In the genomic region with DNA sequence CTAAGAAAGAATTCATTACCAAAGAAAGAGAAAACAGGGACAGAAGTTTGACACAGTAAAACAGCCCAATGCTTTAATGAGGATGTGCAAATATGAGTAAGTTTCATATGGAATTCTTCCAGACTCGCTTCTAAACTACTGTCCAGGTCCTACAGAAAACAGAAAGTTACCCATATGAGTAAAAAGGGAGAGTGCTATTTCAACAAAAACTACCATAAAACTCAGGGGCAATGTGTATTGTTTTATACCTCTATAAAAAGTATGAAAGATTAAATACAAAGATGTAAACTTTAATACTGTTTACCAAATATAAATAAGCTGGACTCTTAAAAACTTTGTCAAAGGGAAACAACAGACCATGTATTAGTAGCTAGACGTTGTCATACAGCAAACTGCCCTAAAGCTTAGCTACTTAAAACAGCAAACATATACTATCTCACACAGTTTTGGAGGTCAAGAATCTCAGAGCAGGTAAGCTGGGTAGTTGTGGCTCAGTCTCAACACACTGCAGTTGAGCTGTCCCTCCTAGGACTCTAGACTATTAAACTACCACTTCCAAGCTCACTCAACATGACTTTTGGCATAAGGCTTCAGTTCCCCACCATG, we compare ENCODE assay signal across 22 cellular contexts.
DNase-seq lines count a peak whose midpoint lies in the region; ATAC-seq, FAIRE-seq and TF ChIP-seq lines count a peak whose summit lies in the region.
"Had no signal": no experiment of that assay in that cellular context is flagged by ENCODE, and none has a peak within 500 bp of the region (broad histone marks: within the 10 kb centered on the region; RNA-seq: fewer than 3 reads in every experiment).

No MANE protein-coding gene starts in this region.

- no peaks in the 10 kb centered on the region for H3K36me3 Mint-ChIP-seq in astrocyte (ENCODE audit: low read depth, unreplicated experiment)

- intact Hi-C loops in left colon (cut with DNase I, micrococcal nuclease), result no loop called here
- intact Hi-C loops in head of caudate nucleus (cut with DNase I), result no loop called here

- in situ Hi-C loops in GM23248 (cut with MboI), result no loop called here

- TF ChIP-seq CTCF in LNCaP clone FGC (IDR thresholded peaks at IDR 0.05; ENCODE audit: control insufficient read depth, extremely low read depth, insufficient read depth), result no peak
- TF ChIP-seq CTCF in astrocyte (IDR thresholded peaks at IDR 0.05; ENCODE audit: insufficient read depth, low read depth, low read length), result no peak
- no peak for TF ChIP-seq CTCF in right atrium auricular region (IDR thresholded peaks at IDR 0.05)

- H3K4me2 ChIP-seq in GM23248 (ENCODE audit: unreplicated experiment), result no peak overlapping the region
- H3K4me2 ChIP-seq in astrocyte (ENCODE audit: low read length), result no peak overlapping the region

- no peaks in the 10 kb centered on the region for H4K20me1 ChIP-seq in GM23248 (ENCODE audit: insufficient read depth)
- H4K20me1 ChIP-seq in astrocyte (ENCODE audit: insufficient read depth, low read length), result no peaks in the 10 kb centered on the region

- H3K4me1 ChIP-seq in GM23248 (ENCODE audit: insufficient read depth) (peaks cover 24% of the 10 kb centered on the region), astrocyte (ENCODE audit: insufficient read depth, low read length) (peaks cover 7% of the 10 kb centered on the region), right atrium auricular region (peaks cover 0 to 3% of the 10 kb centered on the region in 2 donors)
- H3K4me1 ChIP-seq: Peyer's patch, SJCRH30 had no signal

- no peaks in the 10 kb centered on the region for H3K9me3 ChIP-seq in GM23248 (ENCODE audit: low read depth)
- no peaks in the 10 kb centered on the region for H3K9me3 ChIP-seq in astrocyte (ENCODE audit: insufficient read depth, low read depth, low read length)
- H3K9me3 ChIP-seq in right atrium auricular region, result no peaks in the 10 kb centered on the region
- H3K9me3 ChIP-seq: Peyer's patch, SJCRH30 had no signal

- peak; percentile 78 for ATAC-seq in left colon

- peak; percentile 26 for FAIRE-seq in astrocyte (lab: Jason Lieb, UNC)
- FAIRE-seq: GM18507, H1 had no signal

- peak; percentile 1 for DNase-seq in GM23248
- peak; percentile 58 for DNase-seq in LNCaP clone FGC (ENCODE audit: low read depth)
- no peak for DNase-seq in astrocyte (ENCODE audit: low read depth)
- DNase-seq in left colon, result no peak
- DNase-seq in right atrium auricular region (ENCODE audit: low spot score), result no peak
- DNase-seq in HPDE6-E6E7 (ENCODE audit: extremely low spot score), result no peak
- DNase-seq in head of caudate nucleus, result no peak
- DNase-seq: Calu3; CD8-positive, alpha-beta memory T cell; DMS153; NCI-H1105; NCI-H2029 treated with DMSO at 0.1 percent for 48 hours; NCI-H2171; NCI-H345; NCI-H524; NCI-H774; NK-92 treated with Interleukin-12 subunit alpha and Interleukin-12 subunit beta, amount 100 ng/mL, for 24 hours; Peyer's patch had no signal

- H3K27me3 ChIP-seq in GM23248 (replicated peaks; ENCODE audit: insufficient read depth), result no peaks in the 10 kb centered on the region
- no peaks in the 10 kb centered on the region for H3K27me3 ChIP-seq in astrocyte (ENCODE audit: insufficient read depth, low read length)
- no peaks in the 10 kb centered on the region for H3K27me3 ChIP-seq in right atrium auricular region
- H3K27me3 ChIP-seq: Peyer's patch, SJCRH30 had no signal

- H3K27ac ChIP-seq in GM23248 (no peak overlapping the region), astrocyte (ENCODE audit: low read depth, low read length) (no peak overlapping the region), right atrium auricular region (no peak overlapping the region)
- H3K27ac ChIP-seq: C4-2B, Peyer's patch, SJCRH30 had no signal

- 0 out of 2 replicates have a peak, but pooled peaks cover 10% of the 10 kb centered on the region for H3F3A ChIP-seq in GM23248 (ENCODE audit: insufficient read depth)

- no peaks in the 10 kb centered on the region for H3K9me2 ChIP-seq in GM23248 (ENCODE audit: insufficient read depth)

- H3K79me2 ChIP-seq in GM23248 (ENCODE audit: insufficient read depth), result 0 out of 2 replicates have a peak, but pooled peaks cover 7% of the 10 kb centered on the region
- peaks cover 3% of the 10 kb centered on the region for H3K79me2 ChIP-seq in astrocyte (ENCODE audit: insufficient read depth, low read length)

- H3K4me3 Mint-ChIP-seq in astrocyte (ENCODE audit: unreplicated experiment), result no peak overlapping the region
- H3K4me3 Mint-ChIP-seq: CD8-positive, alpha-beta memory T cell had no signal

- no peak overlapping the region for H3K27ac Mint-ChIP-seq in astrocyte (ENCODE audit: unreplicated experiment)
- H3K27ac Mint-ChIP-seq: CD8-positive, alpha-beta memory T cell had no signal

- H3K4me1 Mint-ChIP-seq in astrocyte (ENCODE audit: low read depth, unreplicated experiment), result peaks cover 4% of the 10 kb centered on the region

- WGBS in GM23248 (ENCODE audit: low coverage in 1 of 2, low lambda C conversion rate in 2 of 2, missing lambda C conversion rate in 2 of 2), 2 experiments, result 93 to 100% methylated on average over 2 of the region's 2 CpGs

- H3K9ac ChIP-seq in GM23248 (no peak overlapping the region), astrocyte (ENCODE audit: low read length) (no peak overlapping the region)

- no peak overlapping the region for H2AFZ ChIP-seq in GM23248
- H2AFZ ChIP-seq in astrocyte (ENCODE audit: low read depth, low read length), result no peak overlapping the region

- H3K4me3 ChIP-seq in GM23248 (no peak overlapping the region), LNCaP clone FGC (ENCODE audit: low read depth, low read length) (no peak overlapping the region), astrocyte (ENCODE audit: insufficient read depth, low read depth, low read length) (no peak overlapping the region), right atrium auricular region (no peak overlapping the region)
- H3K4me3 ChIP-seq: Peyer's patch, SJCRH30 had no signal

- H3K36me3 ChIP-seq in GM23248 (ENCODE audit: low read depth) (peaks cover 9% of the 10 kb centered on the region; the same call in 1 of the 2 replicates), astrocyte (ENCODE audit: insufficient read depth, low read length) (no peaks in the 10 kb centered on the region), right atrium auricular region (peaks cover 2% of the 10 kb centered on the region)
- H3K36me3 ChIP-seq: SJCRH30 had no signal

- no peaks in the 10 kb centered on the region for H3K27me3 Mint-ChIP-seq in astrocyte (ENCODE audit: low read depth, unreplicated experiment)
- H3K27me3 Mint-ChIP-seq: CD8-positive, alpha-beta memory T cell had no signal

- H3K9me3 Mint-ChIP-seq in astrocyte (ENCODE audit: unreplicated experiment), result no peaks in the 10 kb centered on the region
- H3K9me3 Mint-ChIP-seq: CD8-positive, alpha-beta memory T cell had no signal

Comparison
In these comparisons a context has a peak if more than half of its experiments do, and no peak if none do; other contexts are left out.
1. DNase-seq: peak in GM23248 (single experiment) and LNCaP clone FGC (single experiment); none in astrocyte (single experiment), left colon (0 of 2), right atrium auricular region (single experiment), HPDE6-E6E7 (single experiment) and head of caudate nucleus (0 of 42).